In genomic region chr1:15579683-15580047, GRCh38 we compare ENCODE assay signal across 12 cellular contexts. TPM values are rescaled to one million over a fixed set of nuclear protein-coding genes. Genes with fewer than 3 reads are reported as not detected.
DNase-seq lines count a peak whose midpoint lies in the region; ATAC-seq and TF ChIP-seq lines count a peak whose summit lies in the region.
"Had no signal": no experiment of that assay in that cellular context is flagged by ENCODE, and none has a peak within 500 bp of the region (broad histone marks: within the 10 kb centered on the region; RNA-seq: fewer than 3 reads in every experiment).

No MANE protein-coding gene starts in this region.

- peak overlapping the region; percentile 93 for H3K27ac Mint-ChIP-seq in activated naive CD8-positive, alpha-beta T cell
- peak overlapping the region; percentile 62 to 74 for H3K27ac Mint-ChIP-seq in natural killer cell treated with Interleukin-12 subunit alpha and Interleukin-12 subunit beta and Interleukin-15 and Interleukin-18, amount 100 ng/mL, for 72 hours

- ATAC-seq in GM21825 (IDR thresholded peaks at IDR 0.05; ENCODE audit: unreplicated experiment), result peak; percentile 59
- no peak for ATAC-seq in natural killer cell treated with Interleukin-12 subunit alpha and Interleukin-12 subunit beta and Interleukin-15 and Interleukin-18, amount 100 ng/mL, for 72 hours
- no peak for ATAC-seq in HG03280 (IDR thresholded peaks at IDR 0.05; ENCODE audit: unreplicated experiment)

- H3K27ac ChIP-seq in GM23248 (no peak overlapping the region), WERI-Rb-1 (no peak overlapping the region)

- DNase-seq in GM12865 (ENCODE audit: low read depth), result peak; percentile 65
- DNase-seq in natural killer cell treated with Interleukin-12 subunit alpha and Interleukin-12 subunit beta and Interleukin-15 and Interleukin-18, amount 100 ng/mL, for 72 hours (ENCODE audit: low spot score), result no peak
- no peak for DNase-seq in GM23248
- DNase-seq in WERI-Rb-1, result no peak
- no peak for DNase-seq in NCI-H1436 treated with DMSO at 0.1 percent for 48 hours (lab: John Stamatoyannopoulos, UW)
- DNase-seq: activated gamma-delta T cell, DND-41, Kasumi-1, NCI-H510A had no signal

- H3K4me1 Mint-ChIP-seq in activated naive CD8-positive, alpha-beta T cell (ENCODE audit: low read depth), result peaks cover 51% of the 10 kb centered on the region
- peaks cover 10 to 16% of the 10 kb centered on the region in 2 donors for H3K4me1 Mint-ChIP-seq in natural killer cell treated with Interleukin-12 subunit alpha and Interleukin-12 subunit beta and Interleukin-15 and Interleukin-18, amount 100 ng/mL, for 72 hours (ENCODE audit: low read depth in 2 of 2)

- no peak overlapping the region for H3K4me2 ChIP-seq in GM23248 (ENCODE audit: unreplicated experiment)

- TF ChIP-seq CTCF in GM12865 (IDR thresholded peaks at IDR 0.05; ENCODE audit: insufficient read depth, low read depth, low read length, missing control alignments) (no peak), WERI-Rb-1 (IDR thresholded peaks at IDR 0.05; ENCODE audit: low read depth, low read length) (no peak)

- peak overlapping the region; percentile 33 for H3K4me3 Mint-ChIP-seq in activated naive CD8-positive, alpha-beta T cell
- H3K4me3 Mint-ChIP-seq in natural killer cell treated with Interleukin-12 subunit alpha and Interleukin-12 subunit beta and Interleukin-15 and Interleukin-18, amount 100 ng/mL, for 72 hours, result no peak overlapping the region

- H2AFZ ChIP-seq in GM23248, result no peak overlapping the region

- no peaks in the 10 kb centered on the region for H3K9me3 ChIP-seq in GM23248 (ENCODE audit: low read depth)
- H3K9me3 ChIP-seq in WERI-Rb-1 (ENCODE audit: severe bottlenecking), result no peaks in the 10 kb centered on the region

- H3K4me1 ChIP-seq in GM23248 (ENCODE audit: insufficient read depth), result no peaks in the 10 kb centered on the region

- H4K20me1 ChIP-seq in GM23248 (ENCODE audit: insufficient read depth), result no peaks in the 10 kb centered on the region

- in situ Hi-C loops in GM23248 (cut with MboI), result no loop called here

- H3K9me3 Mint-ChIP-seq in activated naive CD8-positive, alpha-beta T cell (ENCODE audit: low read depth), result no peaks in the 10 kb centered on the region
- H3K9me3 Mint-ChIP-seq in natural killer cell treated with Interleukin-12 subunit alpha and Interleukin-12 subunit beta and Interleukin-15 and Interleukin-18, amount 100 ng/mL, for 72 hours, result no peaks in the 10 kb centered on the region

- no peaks in the 10 kb centered on the region for H3K27me3 Mint-ChIP-seq in activated naive CD8-positive, alpha-beta T cell
- no peaks in the 10 kb centered on the region for H3K27me3 Mint-ChIP-seq in natural killer cell treated with Interleukin-12 subunit alpha and Interleukin-12 subunit beta and Interleukin-15 and Interleukin-18, amount 100 ng/mL, for 72 hours

- H3F3A ChIP-seq in GM23248 (ENCODE audit: insufficient read depth), result 0 out of 2 replicates have a peak, but pooled peaks cover 4% of the 10 kb centered on the region

- peaks cover 4% of the 10 kb centered on the region for H3K36me3 Mint-ChIP-seq in activated naive CD8-positive, alpha-beta T cell
- H3K36me3 Mint-ChIP-seq in natural killer cell treated with Interleukin-12 subunit alpha and Interleukin-12 subunit beta and Interleukin-15 and Interleukin-18, amount 100 ng/mL, for 72 hours, result no peaks in the 10 kb centered on the region

- H3K79me2 ChIP-seq in GM23248 (ENCODE audit: insufficient read depth), result no peaks in the 10 kb centered on the region

- H3K9ac ChIP-seq in GM23248, result no peak overlapping the region

- H3K27me3 ChIP-seq in GM23248 (replicated peaks; ENCODE audit: insufficient read depth) (no peaks in the 10 kb centered on the region), WERI-Rb-1 (ENCODE audit: insufficient read depth, low read depth, severe bottlenecking) (no peaks in the 10 kb centered on the region)

- no peaks in the 10 kb centered on the region for H3K9me2 ChIP-seq in GM23248 (ENCODE audit: insufficient read depth)

- H3K36me3 ChIP-seq in GM23248 (ENCODE audit: low read depth) (no peaks in the 10 kb centered on the region), WERI-Rb-1 (no peaks in the 10 kb centered on the region)

- peak overlapping the region; percentile 4; the same call in 1 of the 2 replicates for H3K4me3 ChIP-seq in GM12865 (ENCODE audit: low read depth, low read length)
- H3K4me3 ChIP-seq in GM23248, result no peak overlapping the region
- H3K4me3 ChIP-seq in WERI-Rb-1 (ENCODE audit: low read depth, low read length), result no peak overlapping the region

RNA-seq across cellular contexts. Expression of gene AGMAT, which starts 5.2 kb away (rescaled TPM):
- total RNA-seq in natural killer cell treated with Interleukin-12 subunit alpha and Interleukin-12 subunit beta and Interleukin-15 and Interleukin-18, amount 100 ng/mL, for 72 hours, result 1 to 10 TPM; 3.4 to 8.6 TPM
- 2.2 and 3.9 TPM in 2 replicates for total RNA-seq in GM23248 (2014; rRNA removed; shearing (Covaris generic))
- polyA plus RNA-seq in GM23248 (2016; fragmentation: Nextera tagmentation; extraction: Ambion mirVana), result 0.75 and 0.85 TPM in 2 replicates

RNA-seq across cellular contexts. Expression of gene DDI2, which starts 37.6 kb away (rescaled TPM):
- total RNA-seq in natural killer cell treated with Interleukin-12 subunit alpha and Interleukin-12 subunit beta and Interleukin-15 and Interleukin-18, amount 100 ng/mL, for 72 hours, result 10 to 100 TPM; 35.0 to 55.4 TPM
- total RNA-seq in GM23248 (2014; rRNA removed; shearing (Covaris generic)), result 7.9 and 19.6 TPM in 2 replicates
- 4.3 and 5.0 TPM in 2 replicates for polyA plus RNA-seq in GM23248 (2016; fragmentation: Nextera tagmentation; extraction: Ambion mirVana)

RNA-seq across cellular contexts. Expression of gene DNAJC16, which starts 53.0 kb away (rescaled TPM):
- 10 to 100 TPM; 15.5 to 23.7 TPM for total RNA-seq in natural killer cell treated with Interleukin-12 subunit alpha and Interleukin-12 subunit beta and Interleukin-15 and Interleukin-18, amount 100 ng/mL, for 72 hours
- total RNA-seq in GM23248 (2014; rRNA removed; shearing (Covaris generic)), result 21.8 and 22.5 TPM in 2 replicates
- polyA plus RNA-seq in GM23248 (2016; fragmentation: Nextera tagmentation; extraction: Ambion mirVana), result 10.0 and 10.2 TPM in 2 replicates

RNA-seq across cellular contexts. Expression of gene CASP9, which starts 55.6 kb away (rescaled TPM):
- 10 to 100 TPM; 15.1 to 18.0 TPM for total RNA-seq in natural killer cell treated with Interleukin-12 subunit alpha and Interleukin-12 subunit beta and Interleukin-15 and Interleukin-18, amount 100 ng/mL, for 72 hours
- 15.8 and 18.5 TPM in 2 replicates for total RNA-seq in GM23248 (2014; rRNA removed; shearing (Covaris generic))
- 6.7 and 7.6 TPM in 2 replicates for polyA plus RNA-seq in GM23248 (2016; fragmentation: Nextera tagmentation; extraction: Ambion mirVana)
